In genomic region chr20:46296526-46297250, GRCh38 we compare ENCODE assay signal across 40 cellular contexts. TPM values are rescaled to one million over a fixed set of nuclear protein-coding genes. Genes with fewer than 3 reads are reported as not detected.
"Had no signal": no experiment of that assay in that cellular context is flagged by ENCODE, and none has a peak within 500 bp of the region (broad histone marks: within the 10 kb centered on the region; RNA-seq: fewer than 3 reads in every experiment).

No MANE protein-coding gene starts in this region.

- H3K4me3 ChIP-seq: body of pancreas, breast epithelium, K562, PC-9 had no signal

- H3K9me3 ChIP-seq: body of pancreas, breast epithelium had no signal

- H3K27ac ChIP-seq: body of pancreas, breast epithelium, PC-9, RWPE1, VCaP had no signal

- H3K4me1 ChIP-seq: body of pancreas, breast epithelium had no signal

- H2AFZ ChIP-seq: PC-9 had no signal

- H3K36me3 ChIP-seq: breast epithelium had no signal

- ATAC-seq: activated CD8-positive, alpha-beta memory T cell treated with anti-CD3 and anti-CD28 coated beads, Interleukin-2, amount 10 ng/mL, durations not matched to agents 7 days and 5 days; activated T-cell treated with anti-CD3 and anti-CD28 coated beads, Interleukin-2, amount 50 U/mL, for 72 hours; activated T-helper 17 cell treated with anti-CD3 and anti-CD28 coated beads, Interleukin-2, amount 50 U/mL, for 72 hours; body of pancreas; K562; Right ventricle myocardium inferior; SK-N-SH treated with all-trans-retinoic acid at 6 μM for 48 hours had no signal

- H3K4me2 ChIP-seq: PC-9 had no signal

- DNase-seq: activated B cell treated with CpG ODN at 0.5 μM for 24 hours; activated CD4-positive, alpha-beta memory T cell treated with anti-CD3 and anti-CD28 coated beads, Interleukin-2, amount 10 ng/mL, durations not matched to agents 7 days and 5 days; activated CD4-positive, alpha-beta T cell treated with anti-CD3 and anti-CD28 coated beads for 4 hours; activated CD4-positive, alpha-beta T cell treated with anti-CD3 and anti-CD28 coated beads, Interleukin-2, amount 50 U/mL, for 1 hour; activated CD4-positive, CD25-positive, alpha-beta regulatory T cell treated with anti-CD3 and anti-CD28 coated beads, Interleukin-2, amount 50 U/mL, for 72 hours; activated CD8-positive, alpha-beta memory T cell treated with anti-CD3 and anti-CD28 coated beads for 24 hours; activated CD8-positive, alpha-beta memory T cell treated with anti-CD3 and anti-CD28 coated beads, Interleukin-2, amount 10 ng/mL, durations not matched to agents 7 days and 5 days; activated effector memory CD4-positive, alpha-beta T cell treated with anti-CD3 and anti-CD28 coated beads, Interleukin-2, amount 50 U/mL, for 16 hours; activated naive CD4-positive, alpha-beta T cell; activated naive CD4-positive, alpha-beta T cell treated with anti-CD3 and anti-CD28 coated beads, Interleukin-2, amount 50 U/mL, for 16 hours; activated naive CD8-positive, alpha-beta T cell treated with anti-CD3 and anti-CD28 coated beads for 36 hours; activated T-cell treated with anti-CD3 and anti-CD28 coated beads, Interleukin-2, amount 50 U/mL, for 1 hour; activated T-cell treated with anti-CD3 and anti-CD28 coated beads, Interleukin-2, amount 50 U/mL, for 72 hours; amniotic stem cell; NCI-H1105; NCI-H1417 treated with DMSO at 0.1 percent for 48 hours; NCI-H187; NCI-H2029 treated with DMSO at 0.1 percent for 48 hours; NCI-H2107; NCI-H2171; NCI-H446 treated with DMSO at 0.1 percent for 48 hours; NCI-H524; PC-9; SIG-M5; SW 1271; T-helper 1 cell; T-helper 2 cell; T-helper 9 cell had no signal

RNA-seq across cellular contexts. Expression of gene CDH22, which starts 11.6 kb away (rescaled TPM):
- total RNA-seq: activated CD4-positive, alpha-beta memory T cell treated with anti-CD3 and anti-CD28 coated beads, Interleukin-2, amount 10 ng/mL, durations not matched to agents 7 days and 5 days; activated CD8-positive, alpha-beta memory T cell treated with anti-CD3 and anti-CD28 coated beads, Interleukin-2, amount 10 ng/mL, durations not matched to agents 7 days and 5 days; activated T-cell treated with anti-CD3 and anti-CD28 coated beads, Interleukin-2, amount 50 U/mL, for 72 hours; activated T-helper 17 cell treated with anti-CD3 and anti-CD28 coated beads, Interleukin-2, amount 50 U/mL, for 72 hours; astrocyte; M059J; OCI-LY7; PC-9; SK-MEL-5 had no signal
